ENCODE assay signal across 8 cellular contexts in the genomic region with DNA sequence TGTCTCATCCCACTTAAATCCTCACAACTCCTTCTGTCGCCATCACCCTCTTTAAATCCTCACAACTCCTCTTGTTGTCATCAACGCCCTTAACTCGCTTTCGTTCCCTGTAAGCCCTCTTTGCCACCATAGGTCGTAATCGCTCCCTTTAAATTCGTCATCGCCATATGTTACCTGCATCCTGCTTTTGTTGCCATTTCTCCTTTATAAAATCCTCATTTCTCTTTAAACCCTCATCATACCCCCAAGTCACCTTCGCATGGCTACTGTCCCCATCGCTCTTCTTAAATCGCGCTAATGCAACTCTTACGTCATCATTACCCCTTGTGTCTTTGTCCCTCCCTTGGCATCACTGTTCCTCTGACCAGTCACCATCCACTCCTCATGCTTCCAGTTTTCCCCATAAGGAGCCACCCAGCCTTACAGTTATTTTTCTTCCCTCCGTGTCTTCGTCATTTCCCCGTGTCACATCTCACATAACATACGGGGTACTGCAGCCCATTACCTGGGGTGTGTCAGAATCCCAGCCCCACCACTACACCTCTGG. TPM values are rescaled to one million over a fixed set of nuclear protein-coding genes. Genes with fewer than 3 reads are reported as not detected.
DNase-seq lines count a peak whose midpoint lies in the region; ATAC-seq and TF ChIP-seq lines count a peak whose summit lies in the region.

No MANE protein-coding gene starts in this region.

- TF ChIP-seq POLR2A in spleen (IDR thresholded peaks at IDR 0.05), result no peak

- H3K9me3 ChIP-seq in heart right ventricle, result no peaks in the 10 kb centered on the region
- no peaks in the 10 kb centered on the region for H3K9me3 ChIP-seq in adipocyte (ENCODE audit: control insufficient read depth, low read length)
- no peaks in the 10 kb centered on the region for H3K9me3 ChIP-seq in iPS-18a (ENCODE audit: control insufficient read depth, low read depth, low read length)
- no peaks in the 10 kb centered on the region for H3K9me3 ChIP-seq in spleen

- peak overlapping the region; percentile 89 for H3K9ac ChIP-seq in adipocyte (ENCODE audit: low read length)
- peak overlapping the region; percentile 50 for H3K9ac ChIP-seq in iPS-18a (ENCODE audit: low read length)

- H3K27me3 ChIP-seq in heart right ventricle, result no peaks in the 10 kb centered on the region
- no peaks in the 10 kb centered on the region for H3K27me3 ChIP-seq in adipocyte (replicated peaks; ENCODE audit: control insufficient read depth, insufficient read depth, low read length)
- H3K27me3 ChIP-seq in iPS-18a (ENCODE audit: control insufficient read depth, insufficient read depth, low read length), result no peaks in the 10 kb centered on the region
- no peaks in the 10 kb centered on the region for H3K27me3 ChIP-seq in spleen (replicated peaks in 1 of 7)

- ATAC-seq in heart right ventricle (no peak), HG02885 (IDR thresholded peaks at IDR 0.05; ENCODE audit: poor library complexity, unreplicated experiment) (no peak), GM18867 (IDR thresholded peaks at IDR 0.05; ENCODE audit: unreplicated experiment) (no peak)

- H3K27ac ChIP-seq in heart right ventricle, result peak overlapping the region in 9 of 10 donors; percentile 59 to 88 (median 79)
- H3K27ac ChIP-seq in iPS-18a (ENCODE audit: low read length), result no peak overlapping the region
- H3K27ac ChIP-seq in spleen, result peak overlapping the region; percentile 59 to 89 (median 84)

- peaks cover 0 to 4% (median 0%) of the 10 kb centered on the region in 9 donors for H3K36me3 ChIP-seq in heart right ventricle
- no peaks in the 10 kb centered on the region for H3K36me3 ChIP-seq in adipocyte (ENCODE audit: control insufficient read depth, insufficient read depth, low read length, severe bottlenecking)
- no peaks in the 10 kb centered on the region for H3K36me3 ChIP-seq in iPS-18a (ENCODE audit: control insufficient read depth, low read depth, low read length)
- H3K36me3 ChIP-seq in spleen, result peaks cover 0 to 18% (median 0%) of the 10 kb centered on the region in 6 donors

- no peak for TF ChIP-seq CTCF in heart right ventricle (IDR thresholded peaks at IDR 0.05)
- no peak for TF ChIP-seq CTCF in spleen (IDR thresholded peaks at IDR 0.05 in 8 of 11, conservative IDR thresholded peaks at IDR 0.05 in 3 of 11)

- DNase-seq in heart right ventricle, result peak in 1 of 2 donors; percentile 18
- DNase-seq in cardiac septum (ENCODE audit: low spot score), result no peak
- peak; percentile 83 for DNase-seq in NCI-H2227 treated with DMSO at 0.1 percent for 48 hours (lab: John Stamatoyannopoulos, UW)
- peak; percentile 43 for DNase-seq in adipocyte (ENCODE audit: low read depth)
- no peak for DNase-seq in spleen

- 18% methylated on average over 17 of the region's 17 CpGs for WGBS in heart right ventricle, 2 donors
- 13 to 19% (median 17%) methylated on average over 17 of the region's 17 CpGs for WGBS in spleen, 5 donors

- peak overlapping the region; percentile 32 to 91 (median 76) for H3K4me3 ChIP-seq in heart right ventricle
- peak overlapping the region; percentile 98 for H3K4me3 ChIP-seq in adipocyte (ENCODE audit: low read length)
- H3K4me3 ChIP-seq in iPS-18a (ENCODE audit: low read length), result peak overlapping the region; percentile 86
- peak overlapping the region; percentile 67 to 81 (median 72) for H3K4me3 ChIP-seq in spleen

- intact Hi-C loops in heart right ventricle (cut with DNase I), result loop anchor here in 5 of 10 donors (1.0 to 10.0 kb wide), 5 partner anchors 54 to 96 kb away; a partner anchor contains a TSS
- intact Hi-C loops in cardiac septum (cut with DNase I), result no loop called here
- intact Hi-C loops in spleen (cut with DNase I; ENCODE audit: low total_unique reads), result no loop called here

- H3K4me1 ChIP-seq in heart right ventricle, result peaks cover 4 to 38% (median 22%) of the 10 kb centered on the region in 9 donors
- peaks cover 15% of the 10 kb centered on the region for H3K4me1 ChIP-seq in adipocyte (ENCODE audit: control insufficient read depth, insufficient read depth, low read length)
- peaks cover 3% of the 10 kb centered on the region for H3K4me1 ChIP-seq in iPS-18a (ENCODE audit: control insufficient read depth, low read depth, low read length)
- peaks cover 7 to 44% (median 30%) of the 10 kb centered on the region in 6 donors for H3K4me1 ChIP-seq in spleen

RNA-seq across cellular contexts. Expression of a gene that starts 0.5 kb away (rescaled TPM):
- 100 to 1,000 TPM; 136 to 238 (median 181) TPM for total RNA-seq in heart right ventricle
- 100 to 1,000 TPM; 116 to 148 TPM for polyA plus RNA-seq in heart right ventricle
- 163 TPM for total RNA-seq in cardiac septum
- 100 to 1,000 TPM; 187 to 589 (median 326) TPM for total RNA-seq in spleen
- polyA plus RNA-seq in spleen, result 100 to 1,000 TPM in 1 of 3 donors, 10 to 100 TPM in 2; 61.3 to 120 (median 81.6) TPM

RNA-seq across cellular contexts. Expression of a gene that starts 0.8 kb away (rescaled TPM):
- total RNA-seq in heart right ventricle (100 to 1,000 TPM; 138 to 227 (median 145) TPM), cardiac septum (135 TPM), spleen (10 to 100 TPM; 10.2 to 21.9 (median 13.2) TPM)
- polyA plus RNA-seq in heart right ventricle (100 to 1,000 TPM; 234 to 347 TPM), spleen (10 to 100 TPM in 1 of 3 donors, 1 to 10 TPM in 2; 8.2 to 14.7 (median 8.5) TPM)

RNA-seq across cellular contexts. Expression of a gene that starts 40.9 kb away (rescaled TPM):
- total RNA-seq in heart right ventricle (under 1 TPM in 2 of 10 donors, not detected in 8; 0.10 to 0.15 TPM), cardiac septum (0.08 TPM), spleen (under 1 TPM in 1 of 7 donors, not detected in 6; 0.19 TPM)
- polyA plus RNA-seq in heart right ventricle (under 1 TPM in 1 of 2 donors, not detected in 1; 0.09 TPM), spleen (under 1 TPM in 1 of 3 donors, not detected in 2; 0.08 TPM)

Comparison
In these comparisons a context has a peak if more than half of its experiments do, and no peak if none do; other contexts are left out.
1. DNase-seq: peak in NCI-H2227 treated with DMSO at 0.1 percent for 48 hours (single experiment) and adipocyte (single experiment); none in cardiac septum (single experiment) and spleen (single experiment).
2. Peak in every context shown above with its lines, with median percentiles within 50 percentile points of each other: H3K4me3 ChIP-seq.